In the genomic region with DNA sequence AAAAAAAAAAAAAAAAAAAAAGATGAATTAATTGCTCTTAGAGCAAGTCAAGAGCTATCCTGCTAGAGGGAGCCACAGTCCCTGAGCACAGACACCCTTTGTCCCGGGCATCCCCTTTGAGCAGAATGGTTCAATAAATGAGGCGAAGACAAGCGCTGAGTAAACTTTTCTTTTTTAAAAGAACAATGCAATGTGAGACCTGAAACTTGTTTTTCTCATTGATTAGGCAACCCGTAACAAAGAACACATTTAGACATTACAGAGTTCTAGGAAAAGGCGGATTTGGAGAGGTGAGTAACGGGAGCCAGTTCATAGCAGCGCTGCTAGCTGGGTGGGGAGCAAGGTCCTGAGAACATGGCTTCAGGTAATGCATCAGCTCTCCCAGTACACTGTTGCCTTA, we compare ENCODE assay signal across 10 cellular contexts. TPM values are rescaled to one million over a fixed set of nuclear protein-coding genes. Genes with fewer than 3 reads are reported as not detected.
DNase-seq lines count a peak whose midpoint lies in the region; ATAC-seq and TF ChIP-seq lines count a peak whose summit lies in the region.
"Had no signal": no experiment of that assay in that cellular context is flagged by ENCODE, and none has a peak within 500 bp of the region (broad histone marks: within the 10 kb centered on the region; RNA-seq: fewer than 3 reads in every experiment).

No MANE protein-coding gene starts in this region.

- H3K4me3 Mint-ChIP-seq in Calu3 (ENCODE audit: low read depth, unreplicated experiment): peak overlapping the region; percentile 9
- no peak overlapping the region for H3K4me3 Mint-ChIP-seq in HFFc6
- H3K4me3 Mint-ChIP-seq in activated CD8-positive, alpha-beta T cell treated with anti-CD3 and anti-CD28 coated beads, Interleukin-2, amount 10 ng/mL, durations not matched to agents 7 days and 5 days: no peak overlapping the region
- no peak overlapping the region for H3K4me3 Mint-ChIP-seq in endothelial cell (ENCODE audit: unreplicated experiment)

- TF ChIP-seq CTCF in Calu3 (IDR thresholded peaks at IDR 0.05; ENCODE audit: unreplicated experiment) (no peak), HFFc6 (IDR thresholded peaks at IDR 0.05) (peak; percentile 45), endothelial cell (IDR thresholded peaks at IDR 0.05; ENCODE audit: unreplicated experiment) (no peak)

- intact Hi-C loops in Calu3 (cut with micrococcal nuclease; ENCODE audit: unreplicated experiment): no loop called here

- H3K9me3 Mint-ChIP-seq in Calu3 (ENCODE audit: low read depth, unreplicated experiment): no peaks in the 10 kb centered on the region
- H3K9me3 Mint-ChIP-seq in HFFc6: no peaks in the 10 kb centered on the region
- H3K9me3 Mint-ChIP-seq in activated CD8-positive, alpha-beta T cell treated with anti-CD3 and anti-CD28 coated beads, Interleukin-2, amount 10 ng/mL, durations not matched to agents 7 days and 5 days (ENCODE audit: insufficient read depth): no peaks in the 10 kb centered on the region
- H3K9me3 Mint-ChIP-seq in endothelial cell (ENCODE audit: unreplicated experiment): no peaks in the 10 kb centered on the region

- H3K27ac Mint-ChIP-seq in Calu3 (ENCODE audit: unreplicated experiment): no peak overlapping the region
- no peak overlapping the region for H3K27ac Mint-ChIP-seq in HFFc6
- H3K27ac Mint-ChIP-seq in activated CD8-positive, alpha-beta T cell treated with anti-CD3 and anti-CD28 coated beads, Interleukin-2, amount 10 ng/mL, durations not matched to agents 7 days and 5 days: no peak overlapping the region
- H3K27ac Mint-ChIP-seq in endothelial cell (ENCODE audit: unreplicated experiment): no peak overlapping the region

- CTCF ChIA-PET in Calu3 (lab: Charles Lee): interaction anchor here (0.6 to 1.4 kb wide), 6 partner anchors 22 to 733 kb away, joined by 3 to 7 read pairs (median 3); no protein-coding TSS in a partner anchor
- CTCF ChIA-PET in activated CD8-positive, alpha-beta T cell treated with anti-CD3 and anti-CD28 coated beads, Interleukin-2, amount 10 ng/mL, durations not matched to agents 7 days and 5 days (lab: Charles Lee): interaction anchor here (0.8 to 1.2 kb wide), 2 partner anchors 29 to 31 kb away, joined by 3 to 5 read pairs; no protein-coding TSS in a partner anchor

- peaks cover 10% of the 10 kb centered on the region for H3K4me1 Mint-ChIP-seq in Calu3 (ENCODE audit: low read depth, unreplicated experiment)
- peaks cover 30% of the 10 kb centered on the region for H3K4me1 Mint-ChIP-seq in HFFc6 (ENCODE audit: low read depth)
- H3K4me1 Mint-ChIP-seq in activated CD8-positive, alpha-beta T cell treated with anti-CD3 and anti-CD28 coated beads, Interleukin-2, amount 10 ng/mL, durations not matched to agents 7 days and 5 days (ENCODE audit: low read depth): no peaks in the 10 kb centered on the region
- H3K4me1 Mint-ChIP-seq in endothelial cell (ENCODE audit: unreplicated experiment): no peaks in the 10 kb centered on the region

- POLR2A ChIA-PET in activated CD8-positive, alpha-beta T cell treated with anti-CD3 and anti-CD28 coated beads, Interleukin-2, amount 10 ng/mL, durations not matched to agents 7 days and 5 days (lab: Charles Lee): no interaction called here

- DNase-seq in Calu3: peak; percentile 40
- DNase-seq in HFFc6: no peak
- peak; percentile 24 for DNase-seq in activated CD8-positive, alpha-beta T cell treated with anti-CD3 and anti-CD28 coated beads, Interleukin-2, amount 10 ng/mL, durations not matched to agents 7 days and 5 days
- DNase-seq in left lobe of liver (ENCODE audit: low spot score): no peak
- DNase-seq in NOMO-1 treated with DMSO at 0.1 percent for 48 hours (lab: John Stamatoyannopoulos, UW; ENCODE audit: unreplicated experiment): no peak
- no peak for DNase-seq in endothelial cell (ENCODE audit: low spot score)
- DNase-seq in NCI-H526 treated with DMSO at 0.1 percent for 48 hours (lab: John Stamatoyannopoulos, UW): no peak
- DNase-seq: midbrain, NCI-H1048 had no signal

- H3K36me3 Mint-ChIP-seq in Calu3 (ENCODE audit: insufficient read depth, unreplicated experiment): no peaks in the 10 kb centered on the region
- no peaks in the 10 kb centered on the region for H3K36me3 Mint-ChIP-seq in HFFc6 (ENCODE audit: low read depth)
- no peaks in the 10 kb centered on the region for H3K36me3 Mint-ChIP-seq in activated CD8-positive, alpha-beta T cell treated with anti-CD3 and anti-CD28 coated beads, Interleukin-2, amount 10 ng/mL, durations not matched to agents 7 days and 5 days (ENCODE audit: low read depth)
- no peaks in the 10 kb centered on the region for H3K36me3 Mint-ChIP-seq in endothelial cell (ENCODE audit: low read depth, unreplicated experiment)

- H3K27me3 Mint-ChIP-seq in Calu3 (ENCODE audit: unreplicated experiment) (no peaks in the 10 kb centered on the region), HFFc6 (ENCODE audit: insufficient read depth) (peaks cover 11% of the 10 kb centered on the region), endothelial cell (ENCODE audit: unreplicated experiment) (no peaks in the 10 kb centered on the region)
- peaks cover 3% of the 10 kb centered on the region for H3K27me3 Mint-ChIP-seq in activated CD8-positive, alpha-beta T cell treated with anti-CD3 and anti-CD28 coated beads, Interleukin-2, amount 10 ng/mL, durations not matched to agents 7 days and 5 days (ENCODE audit: low read depth)

- BruUV-seq in Calu3 (replicated peaks; lab: Mats Ljungman, UMichigan): no TSS peak

- no peak for ATAC-seq in activated CD8-positive, alpha-beta T cell treated with anti-CD3 and anti-CD28 coated beads, Interleukin-2, amount 10 ng/mL, durations not matched to agents 7 days and 5 days
- ATAC-seq in left lobe of liver (peak; percentile 49), GM21619 (IDR thresholded peaks at IDR 0.05; ENCODE audit: unreplicated experiment) (no peak)

RNA-seq across cellular contexts. Expression of a gene that starts 46.1 kb away (rescaled TPM):
- 0.80 and 1.1 TPM in 2 replicates for total RNA-seq in Calu3 (2022)
- total RNA-seq in HFFc6 (2021; fragmentation: NEBNext Ultra II Directional; extraction: Animal tissue kit (Norgen Biotek cat#: 25700)): 1 to 10 TPM; 5.1 to 8.1 (median 6.7) TPM
- 1 to 10 TPM; 2.2 to 2.6 TPM for total RNA-seq in activated CD8-positive, alpha-beta T cell treated with anti-CD3 and anti-CD28 coated beads, Interleukin-2, amount 10 ng/mL, durations not matched to agents 7 days and 5 days
- total RNA-seq in left lobe of liver: 3.2 TPM
- 5.9 TPM for total RNA-seq in endothelial cell (ENCODE audit: unreplicated experiment)

RNA-seq across cellular contexts. Expression of a gene that starts 46.2 kb away (rescaled TPM):
- total RNA-seq in Calu3 (2022) (29.1 and 29.4 TPM in 2 replicates), left lobe of liver (18.7 TPM), endothelial cell (ENCODE audit: unreplicated experiment) (22.9 TPM)
- total RNA-seq in HFFc6 (2021; fragmentation: NEBNext Ultra II Directional; extraction: Animal tissue kit (Norgen Biotek cat#: 25700)): 10 to 100 TPM; 34.8 to 39.4 (median 37.0) TPM
- total RNA-seq in activated CD8-positive, alpha-beta T cell treated with anti-CD3 and anti-CD28 coated beads, Interleukin-2, amount 10 ng/mL, durations not matched to agents 7 days and 5 days: 10 to 100 TPM; 47.6 to 52.3 TPM

Comparison
In these comparisons a context has a peak if more than half of its experiments do, and no peak if none do; other contexts are left out.
1. DNase-seq: peak in Calu3 (single experiment) and activated CD8-positive, alpha-beta T cell treated with anti-CD3 and anti-CD28 coated beads, Interleukin-2, amount 10 ng/mL, durations not matched to agents 7 days and 5 days (single experiment); none in HFFc6 (single experiment), left lobe of liver (single experiment), NOMO-1 treated with DMSO at 0.1 percent for 48 hours (single experiment), endothelial cell (single experiment) and NCI-H526 treated with DMSO at 0.1 percent for 48 hours (single experiment).